Comparison of ENCODE assay signal across 8 cellular contexts in genomic region chr18:45874501-45875184, GRCh38. TPM values are rescaled to one million over a fixed set of nuclear protein-coding genes. Genes with fewer than 3 reads are reported as not detected.
DNase-seq lines count a peak whose midpoint lies in the region; ATAC-seq and TF ChIP-seq lines count a peak whose summit lies in the region.

No MANE protein-coding gene starts in this region.

- peak overlapping the region in 1 of 4 donors; percentile 14 for H3K27ac ChIP-seq in Peyer's patch
- H3K27ac ChIP-seq in brain microvascular endothelial cell: no peak overlapping the region
- no peak overlapping the region for H3K27ac ChIP-seq in RWPE1
- H3K27ac ChIP-seq in heart left ventricle: no peak overlapping the region

- CTCF ChIA-PET in RWPE1 (lab: Yijun Ruan, JAX): no interaction called here

- in situ Hi-C loops in brain microvascular endothelial cell (cut with HindIII; ENCODE audit: low pct_ligation_motif_present, low sequenced_read_pairs): no loop called here

- WGBS in heart left ventricle, 4 donors: 77 to 86% (median 83%) methylated on average over 5 of the region's 5 CpGs

- H3K4me1 ChIP-seq in Peyer's patch (peaks cover 0 to 3% (median 0%) of the 10 kb centered on the region in 4 donors), heart left ventricle (no peaks in the 10 kb centered on the region)

- TF ChIP-seq POLR2A in Peyer's patch (IDR thresholded peaks at IDR 0.05) (no peak), heart left ventricle (IDR thresholded peaks at IDR 0.05) (no peak)

- intact Hi-C loops in heart left ventricle (cut with DNase I): loop anchor here in 1 of 10 donors (5.0 kb wide), 1 partner anchor 182 kb away; no protein-coding TSS in a partner anchor

- H3K27me3 ChIP-seq in GM06990 (replicated peaks; ENCODE audit: control insufficient read depth, insufficient read depth, low read length) (no peaks in the 10 kb centered on the region), Peyer's patch (no peaks in the 10 kb centered on the region), brain microvascular endothelial cell (replicated peaks) (no peaks in the 10 kb centered on the region), heart left ventricle (no peaks in the 10 kb centered on the region)

- H3K4me3 ChIP-seq in GM06990 (replicated peaks; ENCODE audit: low read depth, low read length): no peak overlapping the region
- no peak overlapping the region for H3K4me3 ChIP-seq in Peyer's patch
- no peak overlapping the region for H3K4me3 ChIP-seq in brain microvascular endothelial cell (ENCODE audit: low read depth, low read length)
- H3K4me3 ChIP-seq in heart left ventricle: no peak overlapping the region

- DNase-seq in GM06990 (ENCODE audit: extremely low read depth, insufficient read length): peak; percentile 68
- peak in 2 of 3 donors; percentile 43 to 72 for DNase-seq in Peyer's patch
- DNase-seq in brain microvascular endothelial cell: peak; percentile 42
- no peak for DNase-seq in NCI-H2029 (lab: John Stamatoyannopoulos, UW)
- no peak for DNase-seq in RWPE1 (ENCODE audit: low spot score)
- DNase-seq in heart left ventricle: no peak
- no peak for DNase-seq in NCI-H1105 treated with DMSO at 0.1 percent for 48 hours (lab: John Stamatoyannopoulos, UW)

- POLR2A ChIA-PET in RWPE1 (lab: Yijun Ruan, JAX; ENCODE audit: low non-redundant PET): no interaction called here

- H3K9me3 ChIP-seq in Peyer's patch: no peaks in the 10 kb centered on the region
- no peaks in the 10 kb centered on the region for H3K9me3 ChIP-seq in heart left ventricle

- TF ChIP-seq CTCF in GM06990 (IDR thresholded peaks at IDR 0.05; ENCODE audit: insufficient read depth, low read length, poor library complexity, severe bottlenecking): no peak
- TF ChIP-seq CTCF in Peyer's patch (IDR thresholded peaks at IDR 0.05): no peak
- no peak for TF ChIP-seq CTCF in brain microvascular endothelial cell (IDR thresholded peaks at IDR 0.05; ENCODE audit: low read depth, low read length, missing control alignments)
- TF ChIP-seq CTCF in RWPE1 (conservative IDR thresholded peaks at IDR 0.05; ENCODE audit: low read depth): no peak
- no peak for TF ChIP-seq CTCF in heart left ventricle (IDR thresholded peaks at IDR 0.05)

- H3K36me3 ChIP-seq in GM06990 (ENCODE audit: control insufficient read depth, insufficient read depth, low read length) (peaks cover 1% of the 10 kb centered on the region), Peyer's patch (peaks cover 0 to 56% (median 0%) of the 10 kb centered on the region in 3 donors), brain microvascular endothelial cell (replicated peaks) (peaks cover 46% of the 10 kb centered on the region), heart left ventricle (peaks cover 3 to 97% (median 90%) of the 10 kb centered on the region in 9 donors)

- peak; percentile 96 for ATAC-seq in GM21825 (IDR thresholded peaks at IDR 0.05; ENCODE audit: unreplicated experiment)
- ATAC-seq in heart left ventricle: no peak

RNA-seq across cellular contexts. Expression of gene SIGLEC15, which starts 49.2 kb away (rescaled TPM):
- total RNA-seq in Peyer's patch (under 1 TPM in 1 of 4 donors, not detected in 3; 0.47 TPM), heart left ventricle (under 1 TPM in 6 of 9 donors, not detected in 3; 0.08 to 0.77 (median 0.49) TPM)
- polyA plus RNA-seq in heart left ventricle: under 1 TPM in 1 of 2 donors, not detected in 1; 0.10 TPM

Comparison
In these comparisons a context has a peak if more than half of its experiments do, and no peak if none do; other contexts are left out.
1. DNase-seq: peak in GM06990 (single experiment), Peyer's patch (2 of 3) and brain microvascular endothelial cell (single experiment); none in NCI-H2029 (single experiment), RWPE1 (single experiment), heart left ventricle (0 of 5) and NCI-H1105 treated with DMSO at 0.1 percent for 48 hours (single experiment).